In genomic region chr6:9611016-9611415, GRCh38 we compare ENCODE assay signal across 17 cellular contexts.
DNase-seq lines count a peak whose midpoint lies in the region; ATAC-seq and TF ChIP-seq lines count a peak whose summit lies in the region.
"Had no signal": no experiment of that assay in that cellular context is flagged by ENCODE, and none has a peak within 500 bp of the region (broad histone marks: within the 10 kb centered on the region; RNA-seq: fewer than 3 reads in every experiment).

No MANE protein-coding gene starts in this region.

- H3K4me3 ChIP-seq in LNCaP clone FGC (ENCODE audit: low read depth, low read length) = no peak overlapping the region
- H3K4me3 ChIP-seq: BLaER1 treated with 17β-estradiol and CSF1 and Interleukin-3, amounts not matched to agents 10 nM and 100 nM; GM23338 had no signal

- H3K4me3 Mint-ChIP-seq in activated CD4-positive, alpha-beta T cell treated with anti-CD3 and anti-CD28 coated beads, Interleukin-2, amount 10 ng/mL, durations not matched to agents 7 days and 5 days = no peak overlapping the region
- H3K4me3 Mint-ChIP-seq in activated naive CD8-positive, alpha-beta T cell treated with anti-CD3 and anti-CD28 coated beads for 36 hours = no peak overlapping the region
- H3K4me3 Mint-ChIP-seq: B cell; CD4-positive, CD25-positive, alpha-beta regulatory T cell; CD8-positive, alpha-beta memory T cell; GM23338; IgD-negative memory B cell had no signal

- H3K27me3 Mint-ChIP-seq in activated CD4-positive, alpha-beta T cell treated with anti-CD3 and anti-CD28 coated beads, Interleukin-2, amount 10 ng/mL, durations not matched to agents 7 days and 5 days = no peaks in the 10 kb centered on the region
- H3K27me3 Mint-ChIP-seq in activated naive CD8-positive, alpha-beta T cell treated with anti-CD3 and anti-CD28 coated beads for 36 hours = no peaks in the 10 kb centered on the region
- H3K27me3 Mint-ChIP-seq: B cell; CD4-positive, CD25-positive, alpha-beta regulatory T cell; CD8-positive, alpha-beta memory T cell; IgD-negative memory B cell had no signal

- CTCF ChIA-PET in activated CD4-positive, alpha-beta T cell treated with anti-CD3 and anti-CD28 coated beads, Interleukin-2, amount 10 ng/mL, durations not matched to agents 7 days and 5 days (lab: Charles Lee) = no interaction called here

- in situ Hi-C loops in SK-MEL-5 (cut with HindIII; ENCODE audit: low pct_unique_long_range_greater_than_20kb, low sequenced_read_pairs) = no loop called here

- POLR2A ChIA-PET in activated CD4-positive, alpha-beta T cell treated with anti-CD3 and anti-CD28 coated beads, Interleukin-2, amount 10 ng/mL, durations not matched to agents 7 days and 5 days (lab: Charles Lee) = no interaction called here

- no peak for ATAC-seq in HG02571 (IDR thresholded peaks at IDR 0.05; ENCODE audit: unreplicated experiment)
- ATAC-seq: GM23338 had no signal

- DNase-seq in LNCaP clone FGC (ENCODE audit: low read depth) = peak; percentile 77
- peak; percentile 61 for DNase-seq in SK-MEL-5 (ENCODE audit: low read depth, low spot score)
- peak; percentile 6 for DNase-seq in globus pallidus (ENCODE audit: low spot score)
- no peak for DNase-seq in germinal center (ENCODE audit: low spot score)
- DNase-seq in activated CD4-positive, alpha-beta T cell treated with anti-CD3 and anti-CD28 coated beads, Interleukin-2, amount 10 ng/mL, durations not matched to agents 7 days and 5 days = no peak
- DNase-seq in activated naive CD8-positive, alpha-beta T cell treated with anti-CD3 and anti-CD28 coated beads for 36 hours = no peak
- DNase-seq: 8988T; Caco-2; CD4-positive, CD25-positive, alpha-beta regulatory T cell; CD8-positive, alpha-beta memory T cell; HCEC 1CT had no signal

- no peak overlapping the region for H3K27ac Mint-ChIP-seq in activated CD4-positive, alpha-beta T cell treated with anti-CD3 and anti-CD28 coated beads, Interleukin-2, amount 10 ng/mL, durations not matched to agents 7 days and 5 days
- no peak overlapping the region for H3K27ac Mint-ChIP-seq in activated naive CD8-positive, alpha-beta T cell treated with anti-CD3 and anti-CD28 coated beads for 36 hours
- H3K27ac Mint-ChIP-seq: B cell; CD4-positive, CD25-positive, alpha-beta regulatory T cell; GM23338; IgD-negative memory B cell had no signal

- H3K36me3 Mint-ChIP-seq in activated CD4-positive, alpha-beta T cell treated with anti-CD3 and anti-CD28 coated beads, Interleukin-2, amount 10 ng/mL, durations not matched to agents 7 days and 5 days (ENCODE audit: low read depth) = no peaks in the 10 kb centered on the region
- H3K36me3 Mint-ChIP-seq in activated naive CD8-positive, alpha-beta T cell treated with anti-CD3 and anti-CD28 coated beads for 36 hours = no peaks in the 10 kb centered on the region
- H3K36me3 Mint-ChIP-seq: CD4-positive, CD25-positive, alpha-beta regulatory T cell; CD8-positive, alpha-beta memory T cell; IgD-negative memory B cell had no signal

- H3K9me3 Mint-ChIP-seq in activated CD4-positive, alpha-beta T cell treated with anti-CD3 and anti-CD28 coated beads, Interleukin-2, amount 10 ng/mL, durations not matched to agents 7 days and 5 days = no peaks in the 10 kb centered on the region
- no peaks in the 10 kb centered on the region for H3K9me3 Mint-ChIP-seq in activated naive CD8-positive, alpha-beta T cell treated with anti-CD3 and anti-CD28 coated beads for 36 hours
- H3K9me3 Mint-ChIP-seq: GM23338 had no signal

- TF ChIP-seq CTCF in C4-2B (conservative IDR thresholded peaks at IDR 0.05) (peak; percentile 16), LNCaP clone FGC (IDR thresholded peaks at IDR 0.05; ENCODE audit: control insufficient read depth, extremely low read depth, insufficient read depth) (no peak)

- no peaks in the 10 kb centered on the region for H3K4me1 Mint-ChIP-seq in activated CD4-positive, alpha-beta T cell treated with anti-CD3 and anti-CD28 coated beads, Interleukin-2, amount 10 ng/mL, durations not matched to agents 7 days and 5 days
- no peaks in the 10 kb centered on the region for H3K4me1 Mint-ChIP-seq in activated naive CD8-positive, alpha-beta T cell treated with anti-CD3 and anti-CD28 coated beads for 36 hours
- H3K4me1 Mint-ChIP-seq: B cell; CD4-positive, CD25-positive, alpha-beta regulatory T cell; CD8-positive, alpha-beta memory T cell; IgD-negative memory B cell had no signal

- no peak overlapping the region for H3K27ac ChIP-seq in C4-2B
- H3K27ac ChIP-seq: BLaER1 treated with 17β-estradiol and CSF1 and Interleukin-3, amounts not matched to agents 10 nM and 100 nM had no signal

Comparison
In these comparisons a context has a peak if more than half of its experiments do, and no peak if none do; other contexts are left out.
1. DNase-seq: peak in LNCaP clone FGC (single experiment), SK-MEL-5 (single experiment) and globus pallidus (single experiment); none in germinal center (single experiment), activated CD4-positive, alpha-beta T cell treated with anti-CD3 and anti-CD28 coated beads, Interleukin-2, amount 10 ng/mL, durations not matched to agents 7 days and 5 days (single experiment) and activated naive CD8-positive, alpha-beta T cell treated with anti-CD3 and anti-CD28 coated beads for 36 hours (single experiment).